ENCODE assay signal across 1 cellular context in the genomic region with DNA sequence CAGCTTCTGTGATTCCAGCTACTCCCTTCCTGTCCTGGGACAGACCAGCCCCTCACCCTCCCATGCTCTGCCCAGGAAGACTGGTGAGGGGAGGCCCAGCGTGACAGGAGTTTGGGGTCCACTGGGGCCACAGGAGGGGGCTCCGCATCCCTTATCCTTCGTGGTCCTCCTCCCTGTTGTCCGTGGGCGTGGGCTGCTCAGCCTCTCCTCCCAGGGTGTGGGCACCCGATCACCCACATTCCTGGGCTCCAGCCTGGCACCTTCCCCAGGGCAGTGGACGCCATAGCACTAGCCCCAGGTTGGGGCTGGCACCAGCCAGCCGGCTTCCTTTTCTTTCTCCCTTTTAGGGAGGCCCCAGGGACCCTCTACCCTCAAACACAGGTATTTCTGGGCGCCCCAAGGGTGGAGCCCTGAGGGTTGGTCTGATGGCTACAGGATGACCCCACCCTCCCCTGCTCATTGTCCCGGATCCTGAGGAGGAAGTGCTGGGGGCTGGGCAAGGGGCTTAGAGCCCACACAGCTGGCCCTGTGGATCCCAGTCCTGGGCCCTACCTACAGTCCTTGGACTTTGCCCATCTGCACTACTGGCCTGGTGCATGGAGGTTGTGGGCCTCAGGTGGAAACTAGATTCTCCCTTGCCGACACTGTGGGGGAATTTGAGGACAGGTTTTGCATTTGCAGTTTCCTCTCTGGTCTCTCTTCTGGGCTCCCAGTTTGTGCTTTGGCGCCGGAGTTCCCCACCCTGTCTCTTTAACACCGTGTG.
TF ChIP-seq lines count a peak whose summit lies in the region.

No MANE protein-coding gene starts in this region.

TF ChIP-seq in H1, 55 proteins besides CTCF, POLR2A, EP300 and RAD21:
- no peak for TF ChIP-seq GTF2F1 (IDR thresholded peaks at IDR 0.05; ENCODE audit: borderline replicate concordance, low read depth, low read length)
- peak; percentile 5 for TF ChIP-seq KDM4A (IDR thresholded peaks at IDR 0.05; ENCODE audit: low read depth, low read length, severe bottlenecking)
TF ChIP-seq in H1: peak in this region for 1.
